ENCODE assay signal across 8 cellular contexts in the genomic region with DNA sequence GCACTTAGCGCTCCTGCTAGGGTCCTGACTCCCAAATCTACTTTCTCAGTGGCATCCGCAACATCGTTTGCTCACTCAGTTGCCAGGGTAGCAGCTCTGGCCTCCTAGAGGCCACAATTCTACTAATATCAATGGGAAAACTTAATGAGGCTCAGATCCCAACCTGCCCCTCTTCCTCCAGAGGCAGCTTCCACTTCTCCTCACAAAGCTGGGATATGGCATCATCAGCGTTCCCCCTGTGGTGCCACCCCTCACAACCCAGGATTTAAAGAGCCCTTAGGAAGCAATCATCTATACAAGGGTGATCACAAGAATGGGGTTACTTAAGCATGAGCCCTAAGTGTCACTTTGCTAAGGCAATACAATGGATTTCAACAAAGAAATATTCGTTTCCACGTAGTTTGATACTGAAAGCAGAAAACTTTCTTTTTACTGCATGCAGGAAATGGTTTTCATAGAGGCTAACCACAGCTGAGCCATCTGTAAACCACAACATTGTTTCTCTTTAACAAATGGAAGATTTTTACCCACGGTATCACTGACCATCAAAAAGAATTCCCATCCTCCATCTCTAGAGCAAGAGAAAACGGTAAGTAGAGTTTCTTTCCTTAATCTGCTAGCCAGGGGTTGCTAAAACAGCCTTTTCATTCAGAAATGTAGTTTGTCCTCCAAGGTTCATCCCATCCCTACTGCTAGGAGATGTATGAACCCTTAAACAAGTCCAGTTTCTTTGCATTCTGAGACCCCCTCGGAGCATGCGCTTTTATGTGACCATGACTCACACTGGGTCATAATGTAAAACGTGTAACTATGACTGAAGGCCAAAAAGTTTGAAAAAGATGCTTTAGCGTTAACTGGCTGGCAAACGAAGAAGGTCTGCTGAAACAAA.
DNase-seq lines count a peak whose midpoint lies in the region; ATAC-seq lines count a peak whose summit lies in the region.

No MANE protein-coding gene starts in this region.

- peaks cover 19% of the 10 kb centered on the region for H3K36me3 Mint-ChIP-seq in activated T-helper 1 cell treated with anti-CD3 and anti-CD28 coated beads, Interleukin-12 subunit alpha, Interleukin-12 subunit beta, Interleukin-2, Interleukin-4 antibody, amounts not matched to agents 30 ng/mL and 10 ng/mL and 1 ng/mL, durations not matched to agents 14 hours and 24 hours and 36 hours (ENCODE audit: low read depth)

- peaks cover 11% of the 10 kb centered on the region for H3K4me1 ChIP-seq in mesenchymal stem cell (ENCODE audit: control insufficient read depth, insufficient read depth, low read depth, low read length)

- no peaks in the 10 kb centered on the region for H3K9me3 Mint-ChIP-seq in activated T-helper 1 cell treated with anti-CD3 and anti-CD28 coated beads, Interleukin-12 subunit alpha, Interleukin-12 subunit beta, Interleukin-2, Interleukin-4 antibody, amounts not matched to agents 30 ng/mL and 10 ng/mL and 1 ng/mL, durations not matched to agents 14 hours and 24 hours and 36 hours

- peak overlapping the region; percentile 99 for H2AK5ac ChIP-seq in mesenchymal stem cell (ENCODE audit: low read length, severe bottlenecking)

- H3K27me3 Mint-ChIP-seq in activated T-helper 1 cell treated with anti-CD3 and anti-CD28 coated beads, Interleukin-12 subunit alpha, Interleukin-12 subunit beta, Interleukin-2, Interleukin-4 antibody, amounts not matched to agents 30 ng/mL and 10 ng/mL and 1 ng/mL, durations not matched to agents 14 hours and 24 hours and 36 hours (ENCODE audit: insufficient read depth), result peaks cover 33% of the 10 kb centered on the region

- no peak overlapping the region for H3K27ac Mint-ChIP-seq in activated T-helper 1 cell treated with anti-CD3 and anti-CD28 coated beads, Interleukin-12 subunit alpha, Interleukin-12 subunit beta, Interleukin-2, Interleukin-4 antibody, amounts not matched to agents 30 ng/mL and 10 ng/mL and 1 ng/mL, durations not matched to agents 14 hours and 24 hours and 36 hours

- peak; percentile 79 for DNase-seq in AG08395 (ENCODE audit: low spot score)
- peak; percentile 11 for DNase-seq in activated T-helper 1 cell treated with anti-CD3 and anti-CD28 coated beads, Interleukin-12 subunit alpha, Interleukin-12 subunit beta, Interleukin-2, Interleukin-4 antibody, amounts not matched to agents 30 ng/mL and 10 ng/mL and 1 ng/mL, durations not matched to agents 14 hours and 24 hours and 36 hours (ENCODE audit: low spot score)
- DNase-seq in mesenchymal stem cell, result peak; percentile 94
- DNase-seq in D341Med (ENCODE audit: low spot score), result no peak
- DNase-seq in DMS153 treated with DMSO at 0.1 percent for 48 hours (lab: John Stamatoyannopoulos, UW; ENCODE audit: unreplicated experiment), result no peak
- no peak for DNase-seq in NK-92 (lab: John Stamatoyannopoulos, UW; ENCODE audit: unreplicated experiment)

- peak overlapping the region; percentile 32 for H3K4me2 ChIP-seq in mesenchymal stem cell (ENCODE audit: low read length, poor library complexity, severe bottlenecking)

- no peaks in the 10 kb centered on the region for H3K36me3 ChIP-seq in mesenchymal stem cell (ENCODE audit: control insufficient read depth in 1 of 2, insufficient read depth in 2 of 2, low read depth in 1 of 2, low read length in 2 of 2)

- 22% methylated on average over 13 of the region's 13 CpGs for WGBS in mesenchymal stem cell

- H2BK5ac ChIP-seq in mesenchymal stem cell (ENCODE audit: low read depth, low read length, poor library complexity, severe bottlenecking), result peak overlapping the region; percentile 93

- no peak overlapping the region for H3K14ac ChIP-seq in mesenchymal stem cell (ENCODE audit: low read length in 2 of 2)

- H3K4ac ChIP-seq in mesenchymal stem cell (ENCODE audit: low read depth in 1 of 2, low read length in 2 of 2), result peak overlapping the region; percentile 37 to 97

- H3K18ac ChIP-seq in mesenchymal stem cell (ENCODE audit: low read depth in 1 of 2, low read length in 2 of 2), result peak overlapping the region; percentile 84 to 98

- H4K91ac ChIP-seq in mesenchymal stem cell (ENCODE audit: low read length), result peak overlapping the region; percentile 99

- H3K9me3 ChIP-seq in mesenchymal stem cell (ENCODE audit: control insufficient read depth, low read length), result no peaks in the 10 kb centered on the region

- ATAC-seq in GM19023 (IDR thresholded peaks at IDR 0.05; ENCODE audit: unreplicated experiment), result peak; percentile 71
- peak; percentile 64 for ATAC-seq in HG03135 (IDR thresholded peaks at IDR 0.05; ENCODE audit: unreplicated experiment)

- H3K23ac ChIP-seq in mesenchymal stem cell (ENCODE audit: low read length in 2 of 2), result no peak overlapping the region

- intact Hi-C loops in activated T-helper 1 cell treated with anti-CD3 and anti-CD28 coated beads, Interleukin-12 subunit alpha, Interleukin-12 subunit beta, Interleukin-2, Interleukin-4 antibody, amounts not matched to agents 30 ng/mL and 10 ng/mL and 1 ng/mL, durations not matched to agents 14 hours and 24 hours and 36 hours (cut with micrococcal nuclease), result loop anchor here (1.0 to 2.0 kb wide), 2 partner anchors 31 to 60 kb away; no protein-coding TSS in a partner anchor

- H2BK120ac ChIP-seq in mesenchymal stem cell (ENCODE audit: low read depth, low read length), result peak overlapping the region; percentile 94

- H3K9ac ChIP-seq in mesenchymal stem cell (ENCODE audit: low read length), result peak overlapping the region; percentile 90

- H4K8ac ChIP-seq in mesenchymal stem cell (ENCODE audit: low read length), result peak overlapping the region; percentile 33

- H2BK15ac ChIP-seq in mesenchymal stem cell (ENCODE audit: low read depth, poor library complexity, severe bottlenecking), result no peak overlapping the region

- peak overlapping the region; percentile 50 to 99 for H2BK12ac ChIP-seq in mesenchymal stem cell (ENCODE audit: low read length in 2 of 2)

- peak overlapping the region; percentile 96 for H3K27ac ChIP-seq in mesenchymal stem cell (ENCODE audit: low read length, poor library complexity, severe bottlenecking)

- H3K4me3 ChIP-seq in mesenchymal stem cell (ENCODE audit: insufficient read depth in 1 of 2, low read depth in 1 of 2, low read length in 2 of 2), result peak overlapping the region in 1 of 2 experiments; percentile 67

- peaks cover 4% of the 10 kb centered on the region for H3K79me1 ChIP-seq in mesenchymal stem cell (replicated peaks; ENCODE audit: low read length, poor library complexity, severe bottlenecking)

- no peaks in the 10 kb centered on the region for H3K27me3 ChIP-seq in mesenchymal stem cell (ENCODE audit: control insufficient read depth in 1 of 2, insufficient read depth in 1 of 2, low read length in 2 of 2)

- no peak overlapping the region for H2AFZ ChIP-seq in mesenchymal stem cell (ENCODE audit: low read depth, low read length)

- H3K4me3 Mint-ChIP-seq in activated T-helper 1 cell treated with anti-CD3 and anti-CD28 coated beads, Interleukin-12 subunit alpha, Interleukin-12 subunit beta, Interleukin-2, Interleukin-4 antibody, amounts not matched to agents 30 ng/mL and 10 ng/mL and 1 ng/mL, durations not matched to agents 14 hours and 24 hours and 36 hours, result no peak overlapping the region

- H3K4me1 Mint-ChIP-seq in activated T-helper 1 cell treated with anti-CD3 and anti-CD28 coated beads, Interleukin-12 subunit alpha, Interleukin-12 subunit beta, Interleukin-2, Interleukin-4 antibody, amounts not matched to agents 30 ng/mL and 10 ng/mL and 1 ng/mL, durations not matched to agents 14 hours and 24 hours and 36 hours (ENCODE audit: low read depth), result peaks cover 28% of the 10 kb centered on the region

Comparison
In these comparisons a context has a peak if more than half of its experiments do, and no peak if none do; other contexts are left out.
1. DNase-seq: peak in AG08395 (single experiment), activated T-helper 1 cell treated with anti-CD3 and anti-CD28 coated beads, Interleukin-12 subunit alpha, Interleukin-12 subunit beta, Interleukin-2, Interleukin-4 antibody, amounts not matched to agents 30 ng/mL and 10 ng/mL and 1 ng/mL, durations not matched to agents 14 hours and 24 hours and 36 hours (single experiment) and mesenchymal stem cell (single experiment); none in D341Med (single experiment), DMS153 treated with DMSO at 0.1 percent for 48 hours (single experiment) and NK-92 (single experiment).